8 cellular contexts compared by ENCODE assay signal in the genomic region with DNA sequence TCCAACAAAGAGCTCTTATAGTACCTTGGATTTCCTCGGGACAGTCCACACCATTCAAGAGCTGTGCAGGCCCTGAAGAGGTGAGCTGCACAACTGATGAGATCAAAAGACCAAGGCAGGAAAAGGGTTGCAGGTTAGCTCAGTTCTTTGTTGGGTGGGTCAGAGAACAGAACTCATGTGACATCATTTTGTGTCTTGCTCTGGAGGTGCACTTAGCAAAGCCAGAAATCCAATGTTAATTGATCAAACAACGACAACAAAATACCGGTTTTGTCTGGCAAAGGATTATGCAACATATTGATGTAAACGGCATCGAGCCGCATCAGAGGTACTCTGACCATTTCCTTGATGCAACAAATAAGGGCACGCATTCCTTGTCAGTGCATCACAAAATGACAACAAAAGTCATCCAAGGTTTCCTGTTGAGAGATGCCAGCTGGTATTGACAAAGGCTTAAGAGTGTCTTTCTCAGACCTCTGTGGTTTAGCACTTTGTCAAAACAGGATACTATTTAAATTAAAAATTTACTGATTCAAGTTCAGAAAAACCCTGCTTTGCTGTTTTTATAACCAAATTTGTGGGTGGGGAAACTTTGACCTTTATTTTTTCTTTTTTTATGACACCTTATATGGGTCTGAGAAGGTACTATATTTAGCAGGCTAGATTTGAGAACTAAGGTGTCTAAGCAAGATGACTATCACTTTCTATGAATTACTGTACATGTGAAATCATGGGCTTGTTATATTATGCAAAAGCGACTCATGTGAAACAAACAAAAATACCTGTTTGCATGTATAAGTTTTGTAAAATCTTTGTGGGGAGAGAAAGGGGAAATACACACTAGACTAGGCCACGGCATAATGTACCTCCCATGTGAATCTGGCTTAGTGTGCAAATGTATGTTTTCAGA.
DNase-seq lines count a peak whose midpoint lies in the region; ATAC-seq, FAIRE-seq and TF ChIP-seq lines count a peak whose summit lies in the region.

No MANE protein-coding gene starts in this region.

- no peaks in the 10 kb centered on the region for H3K9me2 ChIP-seq in Karpas-422 (replicated peaks; ENCODE audit: insufficient read depth, low read length)

- H3K4me3 ChIP-seq in Karpas-422 (ENCODE audit: low read length) (no peak overlapping the region), adrenal gland (no peak overlapping the region)

- intact Hi-C loops in adrenal gland (cut with DNase I), result no loop called here

- FAIRE-seq in GM12892 (lab: Jason Lieb, UNC), result peak; percentile 21

- H3K79me2 ChIP-seq in Karpas-422 (ENCODE audit: low read length), result peaks cover 80% of the 10 kb centered on the region

- peak; percentile 91 for ATAC-seq in GM21619 (IDR thresholded peaks at IDR 0.05; ENCODE audit: unreplicated experiment)

- 81 to 89% (median 86%) methylated on average over 9 of the region's 9 CpGs for WGBS in adrenal gland, 4 donors

- peaks cover 84% of the 10 kb centered on the region for H3K4me1 ChIP-seq in Karpas-422 (ENCODE audit: low read length)
- no peaks in the 10 kb centered on the region for H3K4me1 ChIP-seq in adrenal gland (replicated peaks in 1 of 2)

- TF ChIP-seq CTCF in adrenal gland (IDR thresholded peaks at IDR 0.05), result no peak

- H3K27me3 ChIP-seq in Karpas-422 (ENCODE audit: low read length) (no peaks in the 10 kb centered on the region), adrenal gland (no peaks in the 10 kb centered on the region)

- H3K27ac ChIP-seq in Karpas-422 (ENCODE audit: low read length) (peak overlapping the region; percentile 94), adrenal gland (no peak overlapping the region)

- H3K9ac ChIP-seq in Karpas-422 (ENCODE audit: low read length), result no peak overlapping the region

- H3K36me3 ChIP-seq in Karpas-422 (ENCODE audit: insufficient read depth, low read length) (peaks cover 6% of the 10 kb centered on the region; the same call in 1 of the 2 replicates), adrenal gland (replicated peaks in 1 of 2) (no peaks in the 10 kb centered on the region)

- H3K9me3 ChIP-seq in Karpas-422 (ENCODE audit: low read length) (no peaks in the 10 kb centered on the region), adrenal gland (replicated peaks in 1 of 3) (no peaks in the 10 kb centered on the region)

- H3K4me2 ChIP-seq in Karpas-422 (ENCODE audit: low read depth, low read length, poor library complexity, severe bottlenecking), result peak overlapping the region; percentile 65

- no peak overlapping the region for H2AFZ ChIP-seq in Karpas-422 (ENCODE audit: low read length)

- peaks cover 5% of the 10 kb centered on the region; the same call in 1 of the 2 replicates for H4K20me1 ChIP-seq in Karpas-422 (ENCODE audit: insufficient read depth, low read depth, low read length)

- no peak for TF ChIP-seq POLR2A in GM12892 (IDR thresholded peaks at IDR 0.05; ENCODE audit: low read depth, low read length)
- no peak for TF ChIP-seq POLR2A in adrenal gland (IDR thresholded peaks at IDR 0.05)

- DNase-seq in GM12892 (ENCODE audit: insufficient read length), result no peak
- peak; percentile 56 for DNase-seq in Karpas-422
- peak; percentile 59 for DNase-seq in dermis blood vessel endothelial cell
- no peak for DNase-seq in SKM-1 treated with dmso at 0.1 percent for 144 hours (lab: John Stamatoyannopoulos, UW; ENCODE audit: unreplicated experiment)
- no peak for DNase-seq in adrenal gland
- no peak for DNase-seq in retina
- DNase-seq in OCI-M1 (lab: John Stamatoyannopoulos, UW), result no peak

Comparison
In these comparisons a context has a peak if more than half of its experiments do, and no peak if none do; other contexts are left out.
1. DNase-seq: peak in Karpas-422 (single experiment) and dermis blood vessel endothelial cell (single experiment); none in GM12892 (single experiment), SKM-1 treated with dmso at 0.1 percent for 144 hours (single experiment), adrenal gland (0 of 7), retina (single experiment) and OCI-M1 (single experiment).